Comparison of ENCODE assay signal across 1 cellular context in the genomic region with DNA sequence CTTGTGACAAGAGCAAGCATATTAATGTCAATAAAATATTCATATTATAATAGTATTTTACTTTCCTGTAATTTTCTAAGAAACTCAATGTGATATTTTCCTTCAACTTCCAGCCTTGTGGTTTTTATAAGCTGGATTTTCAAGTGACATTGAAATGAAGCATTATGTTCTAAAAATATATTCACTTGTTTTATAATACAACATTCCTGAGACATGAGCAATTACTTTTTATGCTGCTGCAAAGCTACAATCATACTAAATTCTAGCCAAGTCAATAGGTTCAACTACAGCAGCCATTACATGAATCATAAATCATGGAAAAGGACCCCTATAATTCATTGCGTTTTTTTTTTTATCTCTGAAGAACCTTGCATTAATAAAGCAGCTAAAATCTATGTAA.
A peak's percentile ranks its signal among the peaks of the same experiment; 100 is the strongest.
TF ChIP-seq lines count a peak whose summit lies in the region.

No MANE protein-coding gene starts in this region.

TF ChIP-seq in SK-N-SH, 30 proteins besides CTCF, POLR2A, EP300 and RAD21 (continued from another document):
- TF ChIP-seq IRF3 (IDR thresholded peaks at IDR 0.05; ENCODE audit: low read depth, low read length) (no peak), TCF12 (IDR thresholded peaks at IDR 0.05) (peak; percentile 95), GATA2 (CRISPR knock-in tag; IDR thresholded peaks at IDR 0.05) (no peak), FOSL2 (IDR thresholded peaks at IDR 0.05; ENCODE audit: borderline replicate concordance, low read depth) (peak; percentile 91), SMC3 (IDR thresholded peaks at IDR 0.05; ENCODE audit: low read depth, low read length) (no peak), YY1 (IDR thresholded peaks at IDR 0.05; ENCODE audit: low read depth) (peak; percentile 80; the same call in 1 of the 2 replicates), CHD2 (IDR thresholded peaks at IDR 0.05; ENCODE audit: low read length, partially characterized antibody) (no peak), ELF1 (IDR thresholded peaks at IDR 0.05) (no peak), FOXM1 (IDR thresholded peaks at IDR 0.05; ENCODE audit: low read depth) (peak; percentile 93), EZH2phosphoT487 (IDR thresholded peaks at IDR 0.05; ENCODE audit: borderline replicate concordance, low read depth) (no peak), NFIC (IDR thresholded peaks at IDR 0.05; ENCODE audit: borderline replicate concordance) (peak; percentile 91; the same call in 1 of the 2 replicates), SIN3A (IDR thresholded peaks at IDR 0.05; ENCODE audit: borderline replicate concordance, low read depth, low read length) (no peak), NRF1 (IDR thresholded peaks at IDR 0.05; ENCODE audit: low read depth, low read length) (no peak), POLR2AphosphoS5 (IDR thresholded peaks at IDR 0.05; ENCODE audit: low read depth, low read length) (peak; percentile 79; the same call in 1 of the 2 replicates), RCOR1 (IDR thresholded peaks at IDR 0.05; ENCODE audit: low read length) (no peak)
- TF ChIP-seq, protein P1, sequence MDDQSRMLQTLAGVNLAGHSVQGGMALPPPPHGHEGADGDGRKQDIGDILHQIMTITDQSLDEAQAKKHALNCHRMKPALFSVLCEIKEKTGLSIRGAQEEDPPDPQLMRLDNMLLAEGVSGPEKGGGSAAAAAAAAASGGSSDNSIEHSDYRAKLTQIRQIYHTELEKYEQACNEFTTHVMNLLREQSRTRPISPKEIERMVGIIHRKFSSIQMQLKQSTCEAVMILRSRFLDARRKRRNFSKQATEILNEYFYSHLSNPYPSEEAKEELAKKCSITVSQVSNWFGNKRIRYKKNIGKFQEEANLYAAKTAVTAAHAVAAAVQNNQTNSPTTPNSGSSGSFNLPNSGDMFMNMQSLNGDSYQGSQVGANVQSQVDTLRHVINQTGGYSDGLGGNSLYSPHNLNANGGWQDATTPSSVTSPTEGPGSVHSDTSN (IDR thresholded peaks at IDR 0.05), result peak; percentile 95
- TF ChIP-seq, protein P2, sequence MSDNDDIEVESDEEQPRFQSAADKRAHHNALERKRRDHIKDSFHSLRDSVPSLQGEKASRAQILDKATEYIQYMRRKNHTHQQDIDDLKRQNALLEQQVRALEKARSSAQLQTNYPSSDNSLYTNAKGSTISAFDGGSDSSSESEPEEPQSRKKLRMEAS (IDR thresholded peaks at IDR 0.05; ENCODE audit: low read depth), result peak; percentile 22; the same call in 1 of the 2 replicates
TF ChIP-seq in SK-N-SH: peak in this region for 13.
